ENCODE assay signal across 22 cellular contexts in the genomic region with DNA sequence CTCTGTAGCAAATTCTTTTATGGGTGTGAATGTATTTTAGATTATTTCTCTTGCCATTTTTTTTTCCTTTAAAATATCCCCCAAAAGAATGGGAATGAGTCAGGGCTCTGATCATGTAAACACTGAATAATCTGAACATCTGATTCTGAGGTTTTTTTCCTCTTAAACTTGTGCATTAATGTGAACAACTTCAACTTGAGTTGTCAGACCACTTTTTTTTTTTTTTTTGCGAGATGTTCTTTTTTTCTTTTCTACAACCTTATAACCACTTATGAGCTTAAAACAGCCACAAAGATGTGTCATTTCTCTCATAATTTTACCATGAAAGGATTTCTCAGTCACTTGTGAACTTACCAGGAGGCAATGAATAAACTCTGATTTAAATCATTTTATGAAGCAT.
"Had no signal": no experiment of that assay in that cellular context is flagged by ENCODE, and none has a peak within 500 bp of the region (broad histone marks: within the 10 kb centered on the region; RNA-seq: fewer than 3 reads in every experiment).

No MANE protein-coding gene starts in this region.

- H3K4me1 ChIP-seq: colonic mucosa, esophagus squamous epithelium, spleen, upper lobe of right lung, vagina had no signal

- DNase-seq: colonic mucosa; dermis blood vessel endothelial cell; esophagus squamous epithelium; heart left ventricle; islet precursor cell; mammary epithelial cell; natural killer cell; nucleus accumbens; ovary; right lobe of liver; spleen; stimulated activated CD4-positive, alpha-beta T cell treated with anti-CD3 and anti-CD28 coated beads, Interleukin-15, amount 100 ng/mL, for 24 hours; stimulated activated CD4-positive, alpha-beta T cell treated with anti-CD3 and anti-CD28 coated beads, Interleukin-1b, Interleukin-23, amount 100 ng/mL, for 48 hours; stimulated activated CD4-positive, alpha-beta T cell treated with anti-CD3 and anti-CD28 coated beads, Interleukin-4, amount 100 ng/mL, for 24 hours; testis; upper lobe of right lung had no signal

- H3K36me3 Mint-ChIP-seq: natural killer cell had no signal

- H3K9me3 Mint-ChIP-seq: neural crest cell had no signal

- H3K4me1 Mint-ChIP-seq: natural killer cell had no signal

- H3K36me3 ChIP-seq: colonic mucosa, esophagus squamous epithelium, ovary, right lobe of liver, spleen, tibial nerve, upper lobe of right lung, vagina had no signal

- H3K27ac Mint-ChIP-seq: natural killer cell; progenitor cell of endocrine pancreas; stimulated activated memory B cell treated with anti-CD40 and anti-IgM and Interleukin-4, amounts not matched to agents 10 μg/mL and 1 μg/mL and 100 μg/mL, for 72 hours; stimulated activated naive CD8-positive, alpha-beta T cell treated with anti-CD3 and anti-CD28 coated beads, Interleukin-15, Interleukin-2, amounts not matched to agents 100 ng/mL and 50 ng/mL, for 24 hours had no signal

- H3K27me3 Mint-ChIP-seq: progenitor cell of endocrine pancreas; stimulated activated naive CD8-positive, alpha-beta T cell treated with anti-CD3 and anti-CD28 coated beads, Interleukin-15, Interleukin-2, amounts not matched to agents 100 ng/mL and 50 ng/mL, for 24 hours had no signal

- ATAC-seq: heart left ventricle; natural killer cell; stimulated activated memory B cell treated with anti-CD40 and anti-IgM and Interleukin-4, amounts not matched to agents 10 μg/mL and 1 μg/mL and 100 μg/mL, for 72 hours; upper lobe of right lung had no signal

- H3K27me3 ChIP-seq: colonic mucosa, esophagus squamous epithelium, heart left ventricle, ovary, right lobe of liver, spleen, testis, tibial nerve, upper lobe of right lung, vagina had no signal

- H3K27ac ChIP-seq: colonic mucosa, esophagus squamous epithelium, heart left ventricle, ovary, right lobe of liver, spleen, testis, tibial nerve, upper lobe of right lung, vagina had no signal

- H3K4me3 Mint-ChIP-seq: natural killer cell; neural crest cell; stimulated activated memory B cell treated with anti-CD40 and anti-IgM and Interleukin-4, amounts not matched to agents 10 μg/mL and 1 μg/mL and 100 μg/mL, for 72 hours; stimulated activated naive CD8-positive, alpha-beta T cell treated with anti-CD3 and anti-CD28 coated beads, Interleukin-15, Interleukin-2, amounts not matched to agents 100 ng/mL and 50 ng/mL, for 24 hours had no signal

- H3K4me3 ChIP-seq: colonic mucosa, esophagus squamous epithelium, heart left ventricle, ovary, right lobe of liver, spleen, testis, tibial nerve, upper lobe of right lung, vagina had no signal

- H3K9me3 ChIP-seq: colonic mucosa, esophagus squamous epithelium, ovary, right lobe of liver, testis, tibial nerve, upper lobe of right lung, vagina had no signal
